Comparison of ENCODE assay signal across 30 cellular contexts in the genomic region with DNA sequence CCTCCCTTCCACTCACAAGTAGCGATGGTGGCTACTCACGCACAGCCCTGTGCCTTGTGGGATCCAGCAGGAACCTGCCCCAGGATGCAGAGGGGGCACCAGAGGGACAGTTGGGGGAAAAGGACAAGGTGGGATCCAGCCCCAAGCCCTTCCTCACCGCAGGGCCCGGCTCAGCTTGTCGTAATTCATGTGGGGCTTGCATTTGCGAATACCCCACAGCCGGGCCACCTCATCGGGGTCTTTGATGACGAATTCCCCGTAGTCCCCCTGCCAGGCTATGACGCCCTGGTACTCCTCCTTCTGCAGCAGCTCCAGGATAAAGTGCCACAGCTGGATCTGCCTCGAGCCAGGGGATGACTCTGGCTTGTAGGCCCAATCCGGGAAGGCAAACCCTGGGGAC. TPM values are rescaled to one million over a fixed set of nuclear protein-coding genes. Genes with fewer than 3 reads are reported as not detected.
"Had no signal": no experiment of that assay in that cellular context is flagged by ENCODE, and none has a peak within 500 bp of the region (broad histone marks: within the 10 kb centered on the region; RNA-seq: fewer than 3 reads in every experiment).

No MANE protein-coding gene starts in this region.

- H3K4me3 Mint-ChIP-seq: activated naive CD8-positive, alpha-beta T cell treated with anti-CD3 and anti-CD28 coated beads, Interleukin-2, amount 10 ng/mL, durations not matched to agents 7 days and 5 days; brain; nephron progenitor cell; stimulated activated naive CD8-positive, alpha-beta T cell treated with anti-CD3 and anti-CD28 coated beads, Interleukin-15, amount 100 ng/mL, for 72 hours; type B pancreatic cell had no signal

- H3K27me3 Mint-ChIP-seq: stimulated activated naive CD8-positive, alpha-beta T cell treated with anti-CD3 and anti-CD28 coated beads, Interleukin-15, amount 100 ng/mL, for 72 hours had no signal

- H3K36me3 ChIP-seq: uterus had no signal

- DNase-seq: activated CD4-positive, alpha-beta T cell treated with anti-CD3 and anti-CD28 coated beads for 4 hours; activated CD4-positive, alpha-beta T cell treated with anti-CD3 and anti-CD28 coated beads, Interleukin-2, amount 50 U/mL, for 4 hours; activated effector memory CD4-positive, alpha-beta T cell treated with Interleukin-2 at 50 U/mL for 16 hours; activated naive CD4-positive, alpha-beta T cell treated with Interleukin-2 at 50 U/mL for 16 hours; activated naive CD8-positive, alpha-beta T cell treated with anti-CD3 and anti-CD28 coated beads, Interleukin-2, amount 10 ng/mL, durations not matched to agents 7 days and 5 days; cortex of kidney; foreskin keratinocyte; heart left ventricle; left ventricle myocardium inferior; mesendoderm; nephron progenitor cell; stimulated activated CD4-positive, alpha-beta T cell treated with anti-CD3 and anti-CD28 coated beads, Interleukin-12 subunit alpha, Interleukin-12 subunit beta, amount 100 ng/mL, for 4 hours; stimulated activated CD4-positive, alpha-beta T cell treated with anti-CD3 and anti-CD28 coated beads, Interleukin-4, amount 100 ng/mL, for 1 hour; stimulated activated naive CD8-positive, alpha-beta T cell treated with anti-CD3 and anti-CD28 coated beads, Interleukin-15, amount 100 ng/mL, for 72 hours; substantia nigra; T-helper 1 cell; uterus had no signal

- H3K4me1 ChIP-seq: ascending aorta, foreskin keratinocyte, uterus had no signal

- H3K27ac ChIP-seq: ascending aorta, foreskin keratinocyte, heart left ventricle, left ventricle myocardium inferior, neutrophil, skin epidermis, uterus had no signal

- H3K9me3 Mint-ChIP-seq: activated naive CD8-positive, alpha-beta T cell treated with anti-CD3 and anti-CD28 coated beads, Interleukin-2, amount 10 ng/mL, durations not matched to agents 7 days and 5 days; brain; nephron progenitor cell; stimulated activated naive CD8-positive, alpha-beta T cell treated with anti-CD3 and anti-CD28 coated beads, Interleukin-15, amount 100 ng/mL, for 72 hours; type B pancreatic cell had no signal

- FAIRE-seq: endothelial cell of umbilical vein, islet of Langerhans had no signal

- H3K9me3 ChIP-seq: ascending aorta, heart left ventricle, left ventricle myocardium inferior, neutrophil, uterus had no signal

- ATAC-seq: foreskin keratinocyte; sciatic nerve; stimulated activated naive CD8-positive, alpha-beta T cell treated with anti-CD3 and anti-CD28 coated beads, Interleukin-15, amount 100 ng/mL, for 72 hours had no signal

- H3K4me3 ChIP-seq: ascending aorta, heart left ventricle, left ventricle myocardium inferior, lung, skin epidermis, uterus had no signal

- H3K27ac Mint-ChIP-seq: brain, nephron progenitor cell had no signal

RNA-seq across cellular contexts. Expression of a gene that starts 18.5 kb away (rescaled TPM):
- total RNA-seq: ascending aorta, cardiac septum, cerebellum, endothelial cell of umbilical vein, foreskin keratinocyte, left ventricle myocardium inferior, renal cortical epithelial cell had no signal
- polyA plus RNA-seq: endothelial cell of umbilical vein, heart left ventricle had no signal

RNA-seq across cellular contexts. Expression of a gene that starts 32.6 kb away (rescaled TPM):
- total RNA-seq: ascending aorta, cardiac septum, cerebellum, endothelial cell of umbilical vein, left ventricle myocardium inferior, osteocyte had no signal
